In the genomic region with DNA sequence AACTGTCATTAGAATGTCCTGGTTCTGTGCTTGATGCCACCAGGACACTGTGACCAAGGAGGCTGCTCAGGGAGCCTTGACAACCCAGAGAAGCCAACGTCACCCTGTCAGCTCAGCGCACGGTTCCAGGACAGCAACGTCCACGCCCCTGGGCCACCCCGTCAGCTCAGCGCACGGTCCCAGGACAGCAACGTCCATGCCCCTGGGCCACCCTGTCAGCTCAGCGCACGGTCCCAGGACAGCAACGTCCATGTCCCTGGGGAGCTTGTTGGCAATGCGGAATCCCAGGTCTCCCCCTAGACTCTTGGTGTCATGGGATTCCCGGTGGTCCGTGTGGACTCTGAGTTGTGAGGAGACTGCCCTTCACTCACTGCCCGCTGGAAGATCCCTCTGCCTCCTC, we compare ENCODE assay signal across 21 cellular contexts. TPM values are rescaled to one million over a fixed set of nuclear protein-coding genes. Genes with fewer than 3 reads are reported as not detected.
DNase-seq lines count a peak whose midpoint lies in the region; ATAC-seq and TF ChIP-seq lines count a peak whose summit lies in the region.
"Had no signal": no experiment of that assay in that cellular context is flagged by ENCODE, and none has a peak within 500 bp of the region (broad histone marks: within the 10 kb centered on the region; RNA-seq: fewer than 3 reads in every experiment).

No MANE protein-coding gene starts in this region.

- H3K9me3 ChIP-seq in upper lobe of right lung = no peaks in the 10 kb centered on the region
- H3K9me3 ChIP-seq: HAP-1 had no signal

- H3K27ac ChIP-seq in mesendoderm (ENCODE audit: low read depth, low read length) = no peak overlapping the region
- H3K27ac ChIP-seq in upper lobe of right lung = no peak overlapping the region

- no peak overlapping the region for H4K5ac ChIP-seq in mesendoderm (ENCODE audit: low read length)

- peak; percentile 26 for ATAC-seq in esophagus mucosa
- peak; percentile 44 for ATAC-seq in upper lobe of right lung

- H3K4me2 ChIP-seq in mesendoderm (ENCODE audit: low read length) = no peak overlapping the region

- no peak overlapping the region for H2BK15ac ChIP-seq in mesendoderm (replicated peaks; ENCODE audit: low read depth)

- WGBS in mesendoderm (ENCODE audit: extremely low coverage, insufficient coverage, low lambda C conversion rate) = no CpG with 5 or more reads among the region's 16 CpGs

- H3K36me3 ChIP-seq in mesendoderm (ENCODE audit: control insufficient read depth, insufficient read depth, low read length) = no peaks in the 10 kb centered on the region
- no peaks in the 10 kb centered on the region for H3K36me3 ChIP-seq in upper lobe of right lung
- H3K36me3 ChIP-seq: HAP-1 had no signal

- H3K56ac ChIP-seq in mesendoderm (ENCODE audit: low read length) = peak overlapping the region; percentile 10

- DNase-seq in mesendoderm = no peak
- no peak for DNase-seq in upper lobe of right lung
- DNase-seq in activated gamma-delta T cell (lab: John Stamatoyannopoulos, UW) = no peak
- no peak for DNase-seq in SIG-M5 treated with dmso at 0.1 percent for 504 hours (lab: John Stamatoyannopoulos, UW; ENCODE audit: unreplicated experiment)
- no peak for DNase-seq in T-helper 2 cell treated with Interferon-gamma antibody and Interleukin-4, amounts not matched to agents 5 μg/mL and 100 μg/mL, for 36 hours (ENCODE audit: low spot score)
- DNase-seq: C1 segment of cervical spinal cord; Calu3; CD4-positive, alpha-beta memory T cell; COR-L47; DMS53; DMS79 treated with DMSO at 0.1 percent for 48 hours; GF-D8; GOT3; HFFc6 had no signal

- H3K9me3 Mint-ChIP-seq in T-helper 2 cell treated with Interferon-gamma antibody and Interleukin-4, amounts not matched to agents 5 μg/mL and 100 μg/mL, for 36 hours = peaks cover 7% of the 10 kb centered on the region
- H3K9me3 Mint-ChIP-seq: CD4-positive, alpha-beta memory T cell; HFFc6 had no signal

- H3K18ac ChIP-seq in mesendoderm (ENCODE audit: low read length) = no peak overlapping the region

- no peak overlapping the region for H2AK5ac ChIP-seq in mesendoderm (ENCODE audit: low read length)

- H3K36me3 Mint-ChIP-seq in T-helper 2 cell treated with Interferon-gamma antibody and Interleukin-4, amounts not matched to agents 5 μg/mL and 100 μg/mL, for 36 hours (ENCODE audit: low read depth) = no peaks in the 10 kb centered on the region
- H3K36me3 Mint-ChIP-seq: CD4-positive, alpha-beta memory T cell had no signal

- H3K4me3 Mint-ChIP-seq in T-helper 2 cell treated with Interferon-gamma antibody and Interleukin-4, amounts not matched to agents 5 μg/mL and 100 μg/mL, for 36 hours = no peak overlapping the region
- H3K4me3 Mint-ChIP-seq: CD4-positive, alpha-beta memory T cell; HFFc6 had no signal

- intact Hi-C loops in upper lobe of right lung (cut with DNase I) = no loop called here

- no peaks in the 10 kb centered on the region for H3K79me1 ChIP-seq in mesendoderm (ENCODE audit: low read length)

- H3K4me1 ChIP-seq in mesendoderm (ENCODE audit: control insufficient read depth, low read depth, low read length) (no peaks in the 10 kb centered on the region), upper lobe of right lung (no peaks in the 10 kb centered on the region)
- H3K4me1 ChIP-seq: HAP-1 had no signal

- no peak overlapping the region for H3K27ac Mint-ChIP-seq in T-helper 2 cell treated with Interferon-gamma antibody and Interleukin-4, amounts not matched to agents 5 μg/mL and 100 μg/mL, for 36 hours
- H3K27ac Mint-ChIP-seq: CD4-positive, alpha-beta memory T cell; HFFc6 had no signal

- no peak for TF ChIP-seq CTCF in upper lobe of right lung (IDR thresholded peaks at IDR 0.05)

- H3K27me3 ChIP-seq in mesendoderm (ENCODE audit: insufficient read depth, low read length, poor library complexity) (no peaks in the 10 kb centered on the region), upper lobe of right lung (no peaks in the 10 kb centered on the region)

- no peak overlapping the region for H2BK5ac ChIP-seq in mesendoderm (ENCODE audit: low read length)

- H3K23ac ChIP-seq in mesendoderm (ENCODE audit: low read length) = no peak overlapping the region

- H3K79me2 ChIP-seq in mesendoderm (ENCODE audit: control insufficient read depth, insufficient read depth, low read length) = no peaks in the 10 kb centered on the region

- H3K27me3 Mint-ChIP-seq in T-helper 2 cell treated with Interferon-gamma antibody and Interleukin-4, amounts not matched to agents 5 μg/mL and 100 μg/mL, for 36 hours (ENCODE audit: low read depth) = peaks cover 17% of the 10 kb centered on the region
- H3K27me3 Mint-ChIP-seq: CD4-positive, alpha-beta memory T cell had no signal

- H4K8ac ChIP-seq in mesendoderm (ENCODE audit: low read depth, low read length) = no peak overlapping the region

- H2BK120ac ChIP-seq in mesendoderm (ENCODE audit: low read depth, low read length) = no peak overlapping the region

- H3K4me3 ChIP-seq in mesendoderm (ENCODE audit: low read length) (no peak overlapping the region), upper lobe of right lung (no peak overlapping the region)
- H3K4me3 ChIP-seq: HAP-1 had no signal

- no peak overlapping the region for H3K4ac ChIP-seq in mesendoderm (ENCODE audit: low read depth, low read length)

- peaks cover 5% of the 10 kb centered on the region for H3K4me1 Mint-ChIP-seq in T-helper 2 cell treated with Interferon-gamma antibody and Interleukin-4, amounts not matched to agents 5 μg/mL and 100 μg/mL, for 36 hours (ENCODE audit: low read depth)
- H3K4me1 Mint-ChIP-seq: CD4-positive, alpha-beta memory T cell had no signal

- H3K9ac ChIP-seq in mesendoderm (ENCODE audit: low read length) = no peak overlapping the region

RNA-seq across cellular contexts. Expression of a gene that starts 51.0 kb away (rescaled TPM):
- total RNA-seq in esophagus mucosa (not detected), upper lobe of right lung (0.06 TPM)
- 0.01 TPM for polyA plus RNA-seq in mesendoderm (2013, experiment 1 of 2)
- under 0.01 TPM for polyA plus RNA-seq in mesendoderm (2013, experiment 2 of 2)
- total RNA-seq: A172; A673; Calu3; CD4-positive, alpha-beta memory T cell; Daoy; G401; HFFc6 had no signal
- polyA plus RNA-seq: BJ; CD4-positive, alpha-beta memory T cell had no signal
